Comparison of ENCODE assay signal across 18 cellular contexts in genomic region chr22:45312415-45312814, GRCh38. TPM values are rescaled to one million over a fixed set of nuclear protein-coding genes. Genes with fewer than 3 reads are reported as not detected.
DNase-seq lines count a peak whose midpoint lies in the region; ATAC-seq and TF ChIP-seq lines count a peak whose summit lies in the region.
"Had no signal": no experiment of that assay in that cellular context is flagged by ENCODE, and none has a peak within 500 bp of the region (broad histone marks: within the 10 kb centered on the region; RNA-seq: fewer than 3 reads in every experiment).

No MANE protein-coding gene starts in this region.

- POLR2A ChIA-PET in CD8-positive, alpha-beta memory T cell (lab: Charles Lee) = no interaction called here

- H3K9ac ChIP-seq in BLaER1 (no peak overlapping the region), neural progenitor cell (no peak overlapping the region)

- H3K79me2 ChIP-seq in neural progenitor cell (ENCODE audit: low read depth) = peaks cover 43% of the 10 kb centered on the region

- ATAC-seq in central memory CD8-positive, alpha-beta T cell (replicated peaks; ENCODE audit: extremely low read depth, poor library complexity, severe bottlenecking) = no peak
- ATAC-seq in HG02970 (IDR thresholded peaks at IDR 0.05; ENCODE audit: low FRiP score, unreplicated experiment) = no peak
- ATAC-seq: CD8-positive, alpha-beta T cell; Right ventricle myocardium inferior had no signal

- H3K36me3 ChIP-seq in BLaER1 (peaks cover 23% of the 10 kb centered on the region), neural progenitor cell (no peaks in the 10 kb centered on the region), thyroid gland (no peaks in the 10 kb centered on the region)
- H3K36me3 ChIP-seq in CD8-positive, alpha-beta memory T cell (ENCODE audit: insufficient read depth, low read length) = no peaks in the 10 kb centered on the region

- H3K4me2 ChIP-seq in BLaER1 (peak overlapping the region; percentile 95; the same call in 1 of the 2 replicates), neural progenitor cell (peak overlapping the region; percentile 7)

- H3K9me3 Mint-ChIP-seq in CD8-positive, alpha-beta memory T cell = no peaks in the 10 kb centered on the region
- no peaks in the 10 kb centered on the region for H3K9me3 Mint-ChIP-seq in central memory CD8-positive, alpha-beta T cell
- H3K9me3 Mint-ChIP-seq in neural progenitor cell = no peaks in the 10 kb centered on the region
- H3K9me3 Mint-ChIP-seq: CD8-positive, alpha-beta T cell; HFFc6 had no signal

- H3K27ac Mint-ChIP-seq in CD8-positive, alpha-beta memory T cell = peak overlapping the region in 7 of 8 donors; percentile 29 to 95 (median 58)
- H3K27ac Mint-ChIP-seq in central memory CD8-positive, alpha-beta T cell (ENCODE audit: low read depth) = no peak overlapping the region
- no peak overlapping the region for H3K27ac Mint-ChIP-seq in neural progenitor cell
- H3K27ac Mint-ChIP-seq: CD8-positive, alpha-beta T cell; HFFc6 had no signal

- peaks cover 72% of the 10 kb centered on the region for H4K20me1 ChIP-seq in BLaER1
- peaks cover 28% of the 10 kb centered on the region for H4K20me1 ChIP-seq in neural progenitor cell (ENCODE audit: low read depth)

- H3F3A ChIP-seq in neural progenitor cell (ENCODE audit: low read depth) = peaks cover 27% of the 10 kb centered on the region

- peaks cover 0 to 28% (median 2%) of the 10 kb centered on the region in 3 donors for H3K36me3 Mint-ChIP-seq in CD8-positive, alpha-beta memory T cell
- peaks cover 14% of the 10 kb centered on the region for H3K36me3 Mint-ChIP-seq in central memory CD8-positive, alpha-beta T cell (ENCODE audit: insufficient read depth)
- peaks cover 5% of the 10 kb centered on the region for H3K36me3 Mint-ChIP-seq in neural progenitor cell

- H3K4me3 Mint-ChIP-seq in CD8-positive, alpha-beta memory T cell = peak overlapping the region in 5 of 7 donors; percentile 4 to 40 (median 29)
- H3K4me3 Mint-ChIP-seq in central memory CD8-positive, alpha-beta T cell = peak overlapping the region; percentile 85
- H3K4me3 Mint-ChIP-seq in neural progenitor cell = peak overlapping the region; percentile 46

- H3K27me3 ChIP-seq in BLaER1 (no peaks in the 10 kb centered on the region), neural progenitor cell (peaks cover 10% of the 10 kb centered on the region), thyroid gland (no peaks in the 10 kb centered on the region)
- H3K27me3 ChIP-seq in CD8-positive, alpha-beta memory T cell (ENCODE audit: insufficient read depth, low read length, poor library complexity, severe bottlenecking) = no peaks in the 10 kb centered on the region

- no peak overlapping the region for H3K4me3 ChIP-seq in BLaER1
- no peak overlapping the region for H3K4me3 ChIP-seq in CD8-positive, alpha-beta memory T cell (ENCODE audit: low read length)
- no peak overlapping the region for H3K4me3 ChIP-seq in neural progenitor cell
- no peak overlapping the region for H3K4me3 ChIP-seq in thyroid gland (replicated peaks in 1 of 3)

- H3K27me3 Mint-ChIP-seq in CD8-positive, alpha-beta memory T cell = no peaks in the 10 kb centered on the region
- H3K27me3 Mint-ChIP-seq in central memory CD8-positive, alpha-beta T cell = no peaks in the 10 kb centered on the region
- peaks cover 8% of the 10 kb centered on the region for H3K27me3 Mint-ChIP-seq in neural progenitor cell (ENCODE audit: insufficient read depth, low read depth)

- H3K9me3 ChIP-seq in BLaER1 = no peaks in the 10 kb centered on the region
- no peaks in the 10 kb centered on the region for H3K9me3 ChIP-seq in CD8-positive, alpha-beta memory T cell (ENCODE audit: low read length)
- no peaks in the 10 kb centered on the region for H3K9me3 ChIP-seq in neural progenitor cell (ENCODE audit: low read depth)
- no peaks in the 10 kb centered on the region for H3K9me3 ChIP-seq in thyroid gland

- TF ChIP-seq CTCF in neural progenitor cell (IDR thresholded peaks at IDR 0.05) (no peak), thyroid gland (IDR thresholded peaks at IDR 0.05) (no peak)

- no peak overlapping the region for H2AFZ ChIP-seq in neural progenitor cell (replicated peaks)

- no peak for DNase-seq in CD8-positive, alpha-beta memory T cell
- no peak for DNase-seq in central memory CD8-positive, alpha-beta T cell (ENCODE audit: low spot score in 2 of 2)
- no peak for DNase-seq in neural progenitor cell (ENCODE audit: low spot score)
- DNase-seq in stimulated activated CD4-positive, alpha-beta T cell treated with anti-CD3 and anti-CD28 coated beads, Interleukin-2, amount 100 ng/mL, for 48 hours = no peak
- DNase-seq in thyroid gland = no peak
- DNase-seq: CD8-positive, alpha-beta T cell; DMS 273 treated with DMSO at 0.1 percent for 48 hours; HFFc6; NCI-H187 treated with DMSO at 0.1 percent for 48 hours; NCI-H2171; NCI-H774 had no signal

- no peak for TF ChIP-seq POLR2A in thyroid gland (IDR thresholded peaks at IDR 0.05)

- H3K4me1 Mint-ChIP-seq in CD8-positive, alpha-beta memory T cell = peaks cover 43 to 77% (median 71%) of the 10 kb centered on the region in 3 donors
- peaks cover 51% of the 10 kb centered on the region for H3K4me1 Mint-ChIP-seq in central memory CD8-positive, alpha-beta T cell
- H3K4me1 Mint-ChIP-seq in neural progenitor cell = peaks cover 31% of the 10 kb centered on the region

- CTCF ChIA-PET in CD8-positive, alpha-beta memory T cell (lab: Charles Lee) = no interaction called here

- peaks cover 70% of the 10 kb centered on the region for H3K4me1 ChIP-seq in BLaER1
- peaks cover 50% of the 10 kb centered on the region for H3K4me1 ChIP-seq in CD8-positive, alpha-beta memory T cell (ENCODE audit: insufficient read depth, low read length)
- H3K4me1 ChIP-seq in neural progenitor cell = peaks cover 25% of the 10 kb centered on the region
- H3K4me1 ChIP-seq in thyroid gland = peaks cover 8 to 22% of the 10 kb centered on the region in 2 donors

- WGBS in thyroid gland, 2 donors = 91 to 92% methylated on average over 8 of the region's 8 CpGs

- no peak overlapping the region for H3K27ac ChIP-seq in BLaER1
- no peak overlapping the region for H3K27ac ChIP-seq in CD8-positive, alpha-beta memory T cell (ENCODE audit: low read depth, low read length)
- no peak overlapping the region for H3K27ac ChIP-seq in neural progenitor cell
- H3K27ac ChIP-seq in thyroid gland = no peak overlapping the region

- intact Hi-C loops in thyroid gland (cut with DNase I) = no loop called here

RNA-seq across cellular contexts. Expression of gene FAM118A, which starts 2.7 kb away (rescaled TPM):
- total RNA-seq in CD8-positive, alpha-beta memory T cell = 10 to 100 TPM; 28.1 to 28.4 TPM
- 27.8 TPM for polyA plus RNA-seq in CD8-positive, alpha-beta memory T cell
- total RNA-seq in neural progenitor cell (ENCODE audit: low replicate concordance) (62.8 and 75.1 TPM in 2 replicates), thyroid gland (100 to 1,000 TPM in 1 of 4 donors, 10 to 100 TPM in 3; 15.7 to 104 (median 75.3) TPM)

RNA-seq across cellular contexts. Expression of gene UPK3A, which starts 27.7 kb away (rescaled TPM):
- not detected for total RNA-seq in CD8-positive, alpha-beta memory T cell
- not detected for polyA plus RNA-seq in CD8-positive, alpha-beta memory T cell
- total RNA-seq in neural progenitor cell (ENCODE audit: low replicate concordance) (0.50 TPM in 1 of 2 replicates, not detected in the other), thyroid gland (1 to 10 TPM in 3 of 4 donors, not detected in 1; 2.1 to 3.9 (median 2.6) TPM)
- total RNA-seq: A673; CD8-positive, alpha-beta T cell; Daoy; HFFc6; LHCN-M2; NCI-H460 had no signal

Comparison
In these comparisons a context has a peak if more than half of its experiments do, and no peak if none do; other contexts are left out.
1. H3K27ac Mint-ChIP-seq: peak in CD8-positive, alpha-beta memory T cell (7 of 8); none in central memory CD8-positive, alpha-beta T cell (single experiment) and neural progenitor cell (single experiment).
2. H3K4me3 Mint-ChIP-seq: peak in every context shown above with its lines; median percentile 85 in central memory CD8-positive, alpha-beta T cell; 46 in neural progenitor cell; 29 in CD8-positive, alpha-beta memory T cell.